ENCODE assay signal across 8 cellular contexts in the genomic region with DNA sequence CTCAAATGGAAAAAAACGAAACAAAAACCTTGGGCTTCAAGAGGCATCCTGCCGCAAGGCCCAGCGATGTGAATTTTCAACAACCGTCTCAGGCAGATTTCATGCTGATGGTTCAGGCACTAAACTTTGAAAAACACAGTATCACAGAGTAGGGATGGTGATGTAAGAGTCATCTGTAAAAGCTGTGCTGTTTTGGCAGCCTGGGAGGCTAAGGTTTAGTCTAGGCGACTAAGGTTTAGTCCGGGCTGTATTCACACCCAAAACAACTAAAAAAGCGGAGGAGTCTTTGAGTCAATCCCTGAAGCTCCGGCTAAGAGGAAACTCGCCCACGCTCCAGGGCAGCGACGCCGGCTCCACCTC. TPM values are rescaled to one million over a fixed set of nuclear protein-coding genes. Genes with fewer than 3 reads are reported as not detected.
DNase-seq lines count a peak whose midpoint lies in the region; ATAC-seq and TF ChIP-seq lines count a peak whose summit lies in the region.

No MANE protein-coding gene starts in this region.

- no peak for ATAC-seq in HG03442 (IDR thresholded peaks at IDR 0.05; ENCODE audit: unreplicated experiment)

- no peaks in the 10 kb centered on the region for H3K27me3 ChIP-seq in fibroblast of lung (ENCODE audit: control insufficient read depth, insufficient read depth, low read length)

- H3K36me3 ChIP-seq in SK-N-MC (ENCODE audit: insufficient read depth, low read length): peaks cover 4% of the 10 kb centered on the region
- no peaks in the 10 kb centered on the region for H3K36me3 ChIP-seq in fibroblast of lung (ENCODE audit: control insufficient read depth, insufficient read depth, low read length)

- H3K9me3 ChIP-seq in SK-N-MC (ENCODE audit: low read depth, low read length): no peaks in the 10 kb centered on the region
- H3K9me3 ChIP-seq in fibroblast of lung (ENCODE audit: control insufficient read depth, insufficient read depth, low read depth, low read length): no peaks in the 10 kb centered on the region

- peaks cover 15% of the 10 kb centered on the region for H3K4me1 Mint-ChIP-seq in progenitor cell of endocrine pancreas (ENCODE audit: low read depth)

- peak overlapping the region; percentile 26 for H3K9ac ChIP-seq in SK-N-MC (ENCODE audit: insufficient read length)
- H3K9ac ChIP-seq in fibroblast of lung (ENCODE audit: insufficient read depth, low read length): peak overlapping the region; percentile 63

- H3K4me2 ChIP-seq in fibroblast of lung (ENCODE audit: extremely low read depth, insufficient read depth, low read length): peak overlapping the region; percentile 97

- H3K36me3 Mint-ChIP-seq in progenitor cell of endocrine pancreas (ENCODE audit: insufficient read depth): peaks cover 5% of the 10 kb centered on the region

- no peaks in the 10 kb centered on the region for H3K27me3 Mint-ChIP-seq in progenitor cell of endocrine pancreas

- DNase-seq in GM12864 (ENCODE audit: low read depth): no peak
- DNase-seq in SK-N-MC (ENCODE audit: low read depth, low spot score): no peak
- DNase-seq in fibroblast of lung (ENCODE audit: low read depth in 2 of 2): no peak
- no peak for DNase-seq in progenitor cell of endocrine pancreas (ENCODE audit: low spot score, unreplicated experiment)
- DNase-seq in NCI-H82 (lab: John Stamatoyannopoulos, UW): no peak
- DNase-seq in activated gamma-delta T cell treated with Interleukin-2 at 50 U/mL for 16 hours: no peak
- DNase-seq in NOMO-1 treated with dmso at 0.1 percent for 144 hours (lab: John Stamatoyannopoulos, UW; ENCODE audit: unreplicated experiment): no peak

- H3K9me3 Mint-ChIP-seq in progenitor cell of endocrine pancreas (ENCODE audit: low read depth): no peaks in the 10 kb centered on the region

- peak overlapping the region; percentile 75 for H3K4me3 ChIP-seq in GM12864 (ENCODE audit: low read depth, low read length)
- H3K4me3 ChIP-seq in SK-N-MC: peak overlapping the region; percentile 83
- H3K4me3 ChIP-seq in fibroblast of lung (replicated peaks in 1 of 4; ENCODE audit: control extremely low read depth in 1 of 4, insufficient read depth in 1 of 4, low read depth in 3 of 4, low read length in 4 of 4): peak overlapping the region; percentile 87 to 95 (median 90)

- peak overlapping the region; percentile 83 for H3K4me3 Mint-ChIP-seq in progenitor cell of endocrine pancreas (ENCODE audit: low read depth)

- peak overlapping the region; percentile 94 for H2AFZ ChIP-seq in fibroblast of lung (ENCODE audit: low read length)

- TF ChIP-seq CTCF in GM12864 (IDR thresholded peaks at IDR 0.05; ENCODE audit: low read depth, low read length, missing control alignments) (no peak), fibroblast of lung (conservative IDR thresholded peaks at IDR 0.05 in 1 of 2, IDR thresholded peaks at IDR 0.05 in 1 of 2; ENCODE audit: low read depth in 1 of 2, low read length in 2 of 2) (no peak), progenitor cell of endocrine pancreas (IDR thresholded peaks at IDR 0.05; ENCODE audit: unreplicated experiment) (no peak)

- no peaks in the 10 kb centered on the region for H3K4me1 ChIP-seq in fibroblast of lung (ENCODE audit: control insufficient read depth, extremely low read depth, insufficient read depth, low read length)

- no peaks in the 10 kb centered on the region for H4K20me1 ChIP-seq in fibroblast of lung (ENCODE audit: control insufficient read depth, extremely low read depth, insufficient read depth, low read length)

- peaks cover 26% of the 10 kb centered on the region for H3K79me2 ChIP-seq in fibroblast of lung (ENCODE audit: control insufficient read depth, insufficient read depth, low read length)

- H3K27ac Mint-ChIP-seq in progenitor cell of endocrine pancreas: peak overlapping the region; percentile 89

- no peak overlapping the region for H3K27ac ChIP-seq in SK-N-MC
- peak overlapping the region; percentile 71 for H3K27ac ChIP-seq in fibroblast of lung (ENCODE audit: insufficient read depth, low read length)

RNA-seq across cellular contexts. Expression of a gene that starts 0.4 kb away (rescaled TPM):
- total RNA-seq in fibroblast of lung (24.4 and 25.7 TPM in 2 replicates), progenitor cell of endocrine pancreas (30.1 and 31.5 TPM in 2 replicates)
- polyA plus RNA-seq in fibroblast of lung: 16.3 and 18.5 TPM in 2 replicates
- polyA plus RNA-seq in fibroblast of lung (2012): 22.5 TPM in 2 replicates
- polyA minus RNA-seq in fibroblast of lung (ENCODE audit: low replicate concordance): 1.3 and 2.0 TPM in 2 replicates
